Comparison of ENCODE assay signal across 28 cellular contexts in genomic region chr7:103131225-103131624, GRCh38. TPM values are rescaled to one million over a fixed set of nuclear protein-coding genes. Genes with fewer than 3 reads are reported as not detected.
DNase-seq lines count a peak whose midpoint lies in the region; ATAC-seq and TF ChIP-seq lines count a peak whose summit lies in the region.
"Had no signal": no experiment of that assay in that cellular context is flagged by ENCODE, and none has a peak within 500 bp of the region (broad histone marks: within the 10 kb centered on the region; RNA-seq: fewer than 3 reads in every experiment).

No MANE protein-coding gene starts in this region.

- H3K9me3 ChIP-seq in breast epithelium, result no peaks in the 10 kb centered on the region
- H3K9me3 ChIP-seq in colonic mucosa, result no peaks in the 10 kb centered on the region
- no peaks in the 10 kb centered on the region for H3K9me3 ChIP-seq in left lung
- H3K9me3 ChIP-seq in right lobe of liver, result no peaks in the 10 kb centered on the region
- H3K9me3 ChIP-seq: BE2C, HAP-1 had no signal

- no peaks in the 10 kb centered on the region for H3K36me3 ChIP-seq in breast epithelium
- peaks cover 4% of the 10 kb centered on the region for H3K36me3 ChIP-seq in colonic mucosa
- H3K36me3 ChIP-seq in left lung, result peaks cover 0 to 18% of the 10 kb centered on the region in 2 donors
- H3K36me3 ChIP-seq in right lobe of liver, result peaks cover 0 to 21% (median 5%) of the 10 kb centered on the region in 4 donors

- BruUV-seq in MCF 10A (replicated peaks; lab: Mats Ljungman, UMichigan), result no TSS peak

- no peaks in the 10 kb centered on the region for H3K27me3 ChIP-seq in breast epithelium
- H3K27me3 ChIP-seq in colonic mucosa, result no peaks in the 10 kb centered on the region
- no peaks in the 10 kb centered on the region for H3K27me3 ChIP-seq in left lung
- H3K27me3 ChIP-seq in right lobe of liver, result no peaks in the 10 kb centered on the region
- H3K27me3 ChIP-seq: BE2C had no signal

- H3K9me3 Mint-ChIP-seq in MCF 10A (ENCODE audit: unreplicated experiment) (no peaks in the 10 kb centered on the region), type B pancreatic cell (no peaks in the 10 kb centered on the region)
- H3K9me3 Mint-ChIP-seq in activated CD4-positive, alpha-beta T cell treated with anti-CD3 and anti-CD28 coated beads for 36 hours (ENCODE audit: low read depth), result no peaks in the 10 kb centered on the region
- H3K9me3 Mint-ChIP-seq: CD14-positive monocyte; CD8-positive, alpha-beta memory T cell had no signal

- peak; percentile 66 for DNase-seq in MCF 10A (ENCODE audit: unreplicated experiment)
- DNase-seq in breast epithelium (ENCODE audit: low spot score in 2 of 2), result no peak
- no peak for DNase-seq in colonic mucosa
- no peak for DNase-seq in left lung
- no peak for DNase-seq in type B pancreatic cell (ENCODE audit: extremely low spot score, unreplicated experiment)
- no peak for DNase-seq in left ventricle myocardium superior
- no peak for DNase-seq in right lobe of liver
- no peak for DNase-seq in activated CD4-positive, alpha-beta T cell treated with anti-CD3 and anti-CD28 coated beads for 36 hours
- DNase-seq: BE2C; CD8-positive, alpha-beta memory T cell; DMS 273 treated with DMSO at 0.1 percent for 48 hours; DMS79; EL; GDM1; GOT3; NCI-H1092 treated with DMSO at 0.1 percent for 48 hours; NCI-H1436 treated with DMSO at 0.1 percent for 48 hours; NCI-H1930; NCI-H2107; NCI-H524 treated with DMSO at 0.1 percent for 48 hours; NCI-H774; SHP77 had no signal

- H3K9ac ChIP-seq in colonic mucosa (ENCODE audit: low read depth in 2 of 2, low read length in 2 of 2), result no peak overlapping the region
- H3K9ac ChIP-seq: KMS-11 had no signal

- no peak overlapping the region for H3K27ac ChIP-seq in breast epithelium
- H3K27ac ChIP-seq in colonic mucosa, result peak overlapping the region; percentile 15
- H3K27ac ChIP-seq in left lung, result no peak overlapping the region
- H3K27ac ChIP-seq in right lobe of liver, result no peak overlapping the region
- H3K27ac ChIP-seq: HL-60, KMS-11 had no signal

- H3K4me1 ChIP-seq in breast epithelium (no peaks in the 10 kb centered on the region), colonic mucosa (no peaks in the 10 kb centered on the region), left lung (peaks cover 0 to 7% of the 10 kb centered on the region in 2 donors), right lobe of liver (peaks cover 0 to 37% (median 2%) of the 10 kb centered on the region in 4 donors)

- CTCF ChIA-PET in MCF 10A (lab: Yijun Ruan, JAX), result interaction anchor here (0.6 to 2.0 kb wide), 8 partner anchors 10 to 1260 kb away, joined by 3 to 11 read pairs (median 4); no protein-coding TSS in a partner anchor
- CTCF ChIA-PET in activated CD4-positive, alpha-beta T cell treated with anti-CD3 and anti-CD28 coated beads for 36 hours (lab: Charles Lee), result no interaction called here

- peak overlapping the region; percentile 36 for H3K27ac Mint-ChIP-seq in MCF 10A (ENCODE audit: low read depth, unreplicated experiment)
- H3K27ac Mint-ChIP-seq in type B pancreatic cell, result no peak overlapping the region
- no peak overlapping the region for H3K27ac Mint-ChIP-seq in activated CD4-positive, alpha-beta T cell treated with anti-CD3 and anti-CD28 coated beads for 36 hours
- H3K27ac Mint-ChIP-seq: CD14-positive monocyte, IgD-negative memory B cell had no signal

- no peak for TF ChIP-seq CTCF in MCF 10A (IDR thresholded peaks at IDR 0.05; ENCODE audit: unreplicated experiment)
- no peak for TF ChIP-seq CTCF in breast epithelium (IDR thresholded peaks at IDR 0.05)
- no peak for TF ChIP-seq CTCF in colonic mucosa (IDR thresholded peaks at IDR 0.05)
- TF ChIP-seq CTCF in left lung (IDR thresholded peaks at IDR 0.05), result no peak
- TF ChIP-seq CTCF in type B pancreatic cell (conservative IDR thresholded peaks at IDR 0.05), result no peak
- TF ChIP-seq CTCF in right lobe of liver (IDR thresholded peaks at IDR 0.05), result no peak

- POLR2A ChIA-PET in MCF 10A (lab: Yijun Ruan, JAX), result interaction anchor here (0.6 to 2.6 kb wide), 9 partner anchors 13 to 57 kb away, joined by 3 to 11 read pairs (median 3); partner anchors contain the start of genes ARMC10, FBXL13 and NAPEPLD
- POLR2A ChIA-PET in activated CD4-positive, alpha-beta T cell treated with anti-CD3 and anti-CD28 coated beads for 36 hours (lab: Charles Lee), result no interaction called here

- peak overlapping the region; percentile 4 for H3K4me3 Mint-ChIP-seq in MCF 10A (ENCODE audit: unreplicated experiment)
- peak overlapping the region; percentile 8 for H3K4me3 Mint-ChIP-seq in type B pancreatic cell
- no peak overlapping the region for H3K4me3 Mint-ChIP-seq in activated CD4-positive, alpha-beta T cell treated with anti-CD3 and anti-CD28 coated beads for 36 hours
- H3K4me3 Mint-ChIP-seq: CD14-positive monocyte; CD8-positive, alpha-beta memory T cell had no signal

- H3K4me3 ChIP-seq in breast epithelium (no peak overlapping the region), colonic mucosa (no peak overlapping the region), left lung (no peak overlapping the region), right lobe of liver (no peak overlapping the region)
- H3K4me3 ChIP-seq: GM12878, HAP-1 had no signal

- H3K4me1 Mint-ChIP-seq in MCF 10A (ENCODE audit: insufficient read depth, unreplicated experiment) (peaks cover 8% of the 10 kb centered on the region), type B pancreatic cell (ENCODE audit: unreplicated experiment) (peaks cover 22% of the 10 kb centered on the region)
- H3K4me1 Mint-ChIP-seq in activated CD4-positive, alpha-beta T cell treated with anti-CD3 and anti-CD28 coated beads for 36 hours, result no peaks in the 10 kb centered on the region

- ATAC-seq in left lung (peak; percentile 58), left ventricle myocardium superior (no peak), right lobe of liver (no peak)
- ATAC-seq in activated CD4-positive, alpha-beta T cell treated with anti-CD3 and anti-CD28 coated beads for 36 hours, result no peak
- ATAC-seq: GM12878 had no signal

- 77% methylated on average over 4 of the region's 7 CpGs for WGBS in right lobe of liver (ENCODE audit: insufficient coverage, low coverage, low lambda C conversion rate, missing lambda C conversion rate)

- intact Hi-C loops in MCF 10A (cut with micrococcal nuclease) (no loop called here), breast epithelium (cut with DNase I; ENCODE audit: low total_unique reads) (no loop called here), colonic mucosa (cut with DNase I) (no loop called here), left lung (cut with DNase I) (no loop called here), left ventricle myocardium superior (cut with micrococcal nuclease) (no loop called here), right lobe of liver (cut with DNase I) (no loop called here)
- intact Hi-C loops in activated CD4-positive, alpha-beta T cell treated with anti-CD3 and anti-CD28 coated beads for 36 hours (cut with DNase I, micrococcal nuclease), result no loop called here

- no peaks in the 10 kb centered on the region for H3K27me3 Mint-ChIP-seq in MCF 10A (ENCODE audit: insufficient read depth, unreplicated experiment)
- H3K27me3 Mint-ChIP-seq in type B pancreatic cell, result no peaks in the 10 kb centered on the region
- H3K27me3 Mint-ChIP-seq in activated CD4-positive, alpha-beta T cell treated with anti-CD3 and anti-CD28 coated beads for 36 hours, result no peaks in the 10 kb centered on the region
- H3K27me3 Mint-ChIP-seq: CD8-positive, alpha-beta memory T cell; IgD-negative memory B cell had no signal

- H3K36me3 Mint-ChIP-seq in MCF 10A (ENCODE audit: insufficient read depth, unreplicated experiment) (peaks cover 10% of the 10 kb centered on the region), type B pancreatic cell (peaks cover 21% of the 10 kb centered on the region)
- H3K36me3 Mint-ChIP-seq in activated CD4-positive, alpha-beta T cell treated with anti-CD3 and anti-CD28 coated beads for 36 hours (ENCODE audit: low read depth), result peaks cover 19% of the 10 kb centered on the region

- TF ChIP-seq POLR2A in breast epithelium (IDR thresholded peaks at IDR 0.05), result no peak
- no peak for TF ChIP-seq POLR2A in right lobe of liver (IDR thresholded peaks at IDR 0.05)

RNA-seq across cellular contexts. Expression of gene NAPEPLD, which starts 17.7 kb away (rescaled TPM):
- total RNA-seq in MCF 10A (2022) (5.8 and 6.1 TPM in 2 replicates), breast epithelium (10 to 100 TPM in 2 of 3 donors, 1 to 10 TPM in 1; 7.2 to 16.5 (median 12.1) TPM), colonic mucosa (10 to 100 TPM; 61.4 to 64.6 TPM), left lung (10 to 100 TPM; 15.9 to 24.3 TPM), type B pancreatic cell (ENCODE audit: low replicate concordance) (17.0 and 27.1 TPM in 2 replicates), left ventricle myocardium superior (16.7 TPM), right lobe of liver (10 to 100 TPM in 2 of 6 experiments, 1 to 10 TPM in 4; 5.8 to 24.6 (median 8.1) TPM)
- total RNA-seq in activated CD4-positive, alpha-beta T cell treated with anti-CD3 and anti-CD28 coated beads for 36 hours, result 1 to 10 TPM; 4.7 TPM

RNA-seq across cellular contexts. Expression of gene ARMC10, which starts 56.3 kb away (rescaled TPM):
- total RNA-seq in MCF 10A (2022), result 43.4 and 52.0 TPM in 2 replicates
- total RNA-seq in breast epithelium, result 10 to 100 TPM; 47.0 to 55.4 (median 49.8) TPM
- 10 to 100 TPM; 39.6 to 40.4 TPM for total RNA-seq in colonic mucosa
- 10 to 100 TPM; 40.2 to 43.9 TPM for total RNA-seq in left lung
- total RNA-seq in type B pancreatic cell (ENCODE audit: low replicate concordance), result 30.0 and 36.5 TPM in 2 replicates
- total RNA-seq in left ventricle myocardium superior, result 19.4 TPM
- total RNA-seq in right lobe of liver, result 10 to 100 TPM; 18.4 to 33.4 (median 22.8) TPM
- total RNA-seq in activated CD4-positive, alpha-beta T cell treated with anti-CD3 and anti-CD28 coated beads for 36 hours, result 10 to 100 TPM; 42.6 to 50.1 TPM

RNA-seq across cellular contexts. Expression of gene FBXL13, which starts 56.6 kb away (rescaled TPM):
- 0.35 and 0.74 TPM in 2 replicates for total RNA-seq in MCF 10A (2022)
- total RNA-seq in breast epithelium, result 1 to 10 TPM; 1.1 to 4.2 (median 3.3) TPM
- total RNA-seq in colonic mucosa, result under 1 TPM; 0.17 to 0.64 TPM
- 1 to 10 TPM; 2.2 to 2.8 TPM for total RNA-seq in left lung
- total RNA-seq in type B pancreatic cell (ENCODE audit: low replicate concordance), result 1.1 and 4.0 TPM in 2 replicates
- total RNA-seq in left ventricle myocardium superior, result 0.27 TPM
- total RNA-seq in right lobe of liver, result under 1 TPM in 4 of 6 experiments, not detected in 2; 0.12 to 0.31 (median 0.20) TPM
- total RNA-seq in activated CD4-positive, alpha-beta T cell treated with anti-CD3 and anti-CD28 coated beads for 36 hours, result under 1 TPM; 0.32 to 0.83 TPM
